23 cellular contexts compared by ENCODE assay signal in the genomic region with DNA sequence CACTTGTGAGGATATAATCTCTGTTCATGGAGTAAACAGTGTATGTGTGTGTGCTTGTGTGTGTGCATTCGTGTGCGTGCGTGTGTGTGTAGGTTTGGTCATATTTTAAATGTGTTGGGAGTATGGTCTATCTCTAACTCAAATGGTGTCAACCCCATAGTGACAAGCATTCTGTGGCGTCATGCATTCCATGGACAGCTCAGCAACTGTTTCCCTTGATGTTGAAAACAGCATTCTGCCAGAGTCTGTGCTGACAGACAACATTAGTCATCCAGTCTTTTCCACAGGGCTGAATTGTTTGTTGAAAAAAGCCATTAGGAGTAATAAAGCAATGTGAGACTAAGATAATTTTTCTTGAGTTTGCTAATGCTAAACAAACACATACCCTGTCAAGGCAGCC.
A peak's percentile ranks its signal among the peaks of the same experiment; 100 is the strongest.
DNase-seq lines count a peak whose midpoint lies in the region; ATAC-seq, FAIRE-seq and TF ChIP-seq lines count a peak whose summit lies in the region.
"Had no signal": no experiment of that assay in that cellular context is flagged by ENCODE, and none has a peak within 500 bp of the region (broad histone marks: within the 10 kb centered on the region; RNA-seq: fewer than 3 reads in every experiment).

No MANE protein-coding gene starts in this region.

- no peaks in the 10 kb centered on the region for H3K27me3 Mint-ChIP-seq in astrocyte (ENCODE audit: low read depth, unreplicated experiment)

- no peak for ATAC-seq in upper lobe of right lung
- ATAC-seq in HG03045 (IDR thresholded peaks at IDR 0.05; ENCODE audit: unreplicated experiment), result no peak
- ATAC-seq in HG02970 (IDR thresholded peaks at IDR 0.05; ENCODE audit: low FRiP score, unreplicated experiment), result no peak
- ATAC-seq: CD8-positive, alpha-beta T cell; GM23338; HCT116 had no signal

- no peaks in the 10 kb centered on the region for H3K9me3 ChIP-seq in astrocyte (ENCODE audit: insufficient read depth, low read depth, low read length)
- no peaks in the 10 kb centered on the region for H3K9me3 ChIP-seq in upper lobe of right lung
- H3K9me3 ChIP-seq in transverse colon, result no peaks in the 10 kb centered on the region
- H3K9me3 ChIP-seq: SK-N-SH had no signal

- no peak overlapping the region for H3K9ac ChIP-seq in astrocyte (ENCODE audit: low read length)
- H3K9ac ChIP-seq: SK-N-SH had no signal

- H3K4me1 ChIP-seq in astrocyte (ENCODE audit: insufficient read depth, low read length) (no peaks in the 10 kb centered on the region), upper lobe of right lung (no peaks in the 10 kb centered on the region), transverse colon (no peaks in the 10 kb centered on the region)

- peak overlapping the region; percentile 95 for H3K27ac Mint-ChIP-seq in astrocyte (ENCODE audit: unreplicated experiment)
- H3K27ac Mint-ChIP-seq: CD8-positive, alpha-beta T cell; GM23338 had no signal

- H3K27ac ChIP-seq in astrocyte (ENCODE audit: low read depth, low read length) (no peak overlapping the region), upper lobe of right lung (no peak overlapping the region), transverse colon (no peak overlapping the region)
- H3K27ac ChIP-seq: 22Rv1 had no signal

- TF ChIP-seq CTCF in astrocyte (IDR thresholded peaks at IDR 0.05; ENCODE audit: insufficient read depth, low read depth, low read length) (no peak), upper lobe of right lung (IDR thresholded peaks at IDR 0.05) (no peak), transverse colon (IDR thresholded peaks at IDR 0.05) (no peak)

- TF ChIP-seq POLR2A in transverse colon (IDR thresholded peaks at IDR 0.05), result no peak

- TF ChIP-seq EP300 in transverse colon (IDR thresholded peaks at IDR 0.05; ENCODE audit: low read depth), result no peak

- H2AFZ ChIP-seq in astrocyte (ENCODE audit: low read depth, low read length), result no peak overlapping the region
- H2AFZ ChIP-seq: GM23338 had no signal

- intact Hi-C loops in upper lobe of right lung (cut with DNase I), result no loop called here
- intact Hi-C loops in transverse colon (cut with DNase I; ENCODE audit: low total_unique reads), result no loop called here

- no peaks in the 10 kb centered on the region for H3K36me3 Mint-ChIP-seq in astrocyte (ENCODE audit: low read depth, unreplicated experiment)
- H3K36me3 Mint-ChIP-seq: CD8-positive, alpha-beta T cell had no signal

- no peaks in the 10 kb centered on the region for H3K27me3 ChIP-seq in astrocyte (ENCODE audit: insufficient read depth, low read length)
- no peaks in the 10 kb centered on the region for H3K27me3 ChIP-seq in upper lobe of right lung
- H3K27me3 ChIP-seq in transverse colon, result no peaks in the 10 kb centered on the region

- peak overlapping the region; percentile 9 for H3K4me3 Mint-ChIP-seq in astrocyte (ENCODE audit: unreplicated experiment)
- H3K4me3 Mint-ChIP-seq: CD8-positive, alpha-beta T cell; GM23338 had no signal

- H3K9me3 Mint-ChIP-seq in astrocyte (ENCODE audit: unreplicated experiment), result no peaks in the 10 kb centered on the region
- H3K9me3 Mint-ChIP-seq: CD8-positive, alpha-beta T cell; GM23338 had no signal

- H3K4me2 ChIP-seq in astrocyte (ENCODE audit: low read length), result no peak overlapping the region
- H3K4me2 ChIP-seq: GM23338, SK-N-SH had no signal

- 20 to 75% methylated on average over 1 to 4 of the region's 4 CpGs for WGBS in transverse colon (ENCODE audit: low coverage in 1 of 2), 2 donors

- DNase-seq in DMS53 (lab: John Stamatoyannopoulos, UW), result peak; percentile 5
- DNase-seq in DMS53 treated with DMSO at 0.1 percent for 48 hours (lab: John Stamatoyannopoulos, UW; ENCODE audit: unreplicated experiment), result no peak
- DNase-seq in astrocyte (ENCODE audit: low read depth), result no peak
- DNase-seq in islet precursor cell, result peak; percentile 67
- DNase-seq in upper lobe of right lung, result no peak
- DNase-seq in transverse colon, result no peak
- DNase-seq: C1 segment of cervical spinal cord; CD8-positive, alpha-beta T cell; DMS153; GDM1; Karpas-422; NCI-H1436; NCI-H1930; NCI-H774; NK-92 treated with Interleukin-12 subunit alpha and Interleukin-12 subunit beta, amount 100 ng/mL, for 24 hours; SIG-M5; SK-N-SH had no signal

- no peaks in the 10 kb centered on the region for H3K79me2 ChIP-seq in astrocyte (ENCODE audit: insufficient read depth, low read length)

- H3K4me1 Mint-ChIP-seq in astrocyte (ENCODE audit: low read depth, unreplicated experiment), result peaks cover 23% of the 10 kb centered on the region

- in situ Hi-C loops in transverse colon (cut with MboI; ENCODE audit: low pct_ligation_motif_present in 1 of 4, low pct_unique_long_range_greater_than_20kb in 1 of 4, low sequenced_read_pairs in 3 of 4), result no loop called here

- FAIRE-seq in astrocyte (lab: Jason Lieb, UNC), result no peak
- FAIRE-seq: GM18507 had no signal

- H3K4me3 ChIP-seq in astrocyte (ENCODE audit: insufficient read depth, low read depth, low read length) (no peak overlapping the region), upper lobe of right lung (no peak overlapping the region), transverse colon (no peak overlapping the region)
- H3K4me3 ChIP-seq: GM23338 had no signal

- H4K20me1 ChIP-seq in astrocyte (ENCODE audit: insufficient read depth, low read length), result no peaks in the 10 kb centered on the region

- H3K36me3 ChIP-seq in astrocyte (ENCODE audit: insufficient read depth, low read length), result no peaks in the 10 kb centered on the region
- no peaks in the 10 kb centered on the region for H3K36me3 ChIP-seq in upper lobe of right lung
- no peaks in the 10 kb centered on the region for H3K36me3 ChIP-seq in transverse colon

Comparison
In these comparisons a context has a peak if more than half of its experiments do, and no peak if none do; other contexts are left out.
1. DNase-seq: peak in DMS53 (single experiment) and islet precursor cell (single experiment); none in DMS53 treated with DMSO at 0.1 percent for 48 hours (single experiment), astrocyte (single experiment), upper lobe of right lung (single experiment) and transverse colon (single experiment).